In the genomic region with DNA sequence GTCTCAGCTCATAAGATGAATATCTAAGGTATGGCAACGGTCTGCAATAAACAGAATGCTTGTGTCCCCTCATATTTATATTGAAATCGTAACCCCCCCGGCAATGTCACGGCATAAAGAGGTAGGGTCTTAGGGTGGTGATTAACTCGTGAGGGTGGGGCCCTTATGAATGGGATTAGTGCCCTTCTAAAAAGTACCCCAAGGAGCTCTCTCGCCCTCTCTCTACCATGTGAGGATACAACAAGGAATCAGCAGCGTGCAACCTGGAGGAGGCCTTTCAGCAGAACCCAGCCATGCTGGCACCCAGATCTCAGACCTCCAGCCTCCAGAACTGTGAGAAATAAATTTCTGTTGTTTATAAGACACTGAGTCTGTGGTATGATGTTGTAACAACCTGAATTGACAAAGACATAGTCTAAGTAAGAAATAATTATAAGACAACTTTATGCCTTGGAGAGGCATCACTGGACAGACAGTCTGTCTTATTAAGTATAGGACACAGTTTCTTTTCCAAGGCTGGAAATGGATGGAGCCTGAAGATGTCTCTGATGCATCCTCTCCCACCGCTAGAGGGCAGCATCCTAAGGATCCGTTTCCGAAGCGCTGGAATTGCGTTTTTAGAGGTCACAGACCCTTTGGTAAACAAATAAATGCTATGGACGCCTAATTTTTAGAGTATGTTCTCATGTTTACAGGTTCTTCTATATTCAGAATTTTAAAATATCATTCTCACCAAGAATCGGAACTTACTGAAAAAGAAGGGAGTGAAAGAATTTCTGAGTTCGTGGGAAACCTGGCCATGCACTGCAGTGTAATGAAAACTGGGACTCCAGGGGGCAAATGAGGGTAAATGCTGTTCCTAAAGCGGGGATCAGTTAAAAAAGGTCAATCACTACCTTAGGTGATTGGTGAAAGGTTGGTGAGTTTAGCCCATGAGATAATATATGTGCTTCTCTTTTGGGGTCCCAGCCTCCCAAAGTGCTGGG, we compare ENCODE assay signal across 8 cellular contexts. TPM values are rescaled to one million over a fixed set of nuclear protein-coding genes. Genes with fewer than 3 reads are reported as not detected.
A peak's percentile ranks its signal among the peaks of the same experiment; 100 is the strongest.
DNase-seq lines count a peak whose midpoint lies in the region; ATAC-seq, FAIRE-seq and TF ChIP-seq lines count a peak whose summit lies in the region.

No MANE protein-coding gene starts in this region.

- intact Hi-C loops in PC-3 (cut with micrococcal nuclease): loop anchor here (2.0 kb wide), 1 partner anchor 79 kb away; no protein-coding TSS in a partner anchor
- intact Hi-C loops in kidney (cut with DNase I): no loop called here

- H4K20me1 ChIP-seq in PC-3 (ENCODE audit: low read length): no peaks in the 10 kb centered on the region

- H3K4me3 ChIP-seq in PC-3 (ENCODE audit: low read length): no peak overlapping the region
- H3K4me3 ChIP-seq in astrocyte of the spinal cord (ENCODE audit: low read depth, low read length): no peak overlapping the region
- H3K4me3 ChIP-seq in kidney (ENCODE audit: low read length in 2 of 2): no peak overlapping the region

- in situ Hi-C loops in astrocyte of the spinal cord (cut with HindIII; ENCODE audit: low sequenced_read_pairs): no loop called here

- TF ChIP-seq CTCF in PC-3 (conservative IDR thresholded peaks at IDR 0.05; ENCODE audit: low read depth, low read length) (peak; percentile 83), astrocyte of the spinal cord (IDR thresholded peaks at IDR 0.05; ENCODE audit: low read depth, low read length) (peak; percentile 87), kidney (IDR thresholded peaks at IDR 0.05; ENCODE audit: borderline replicate concordance, extremely low read depth, insufficient read depth) (peak; percentile 57)

- no TSS peak for BruUV-seq in PC-3 (replicated peaks; lab: Mats Ljungman, UMichigan)

- H3K36me3 ChIP-seq in PC-3 (ENCODE audit: low read depth, low read length): no peaks in the 10 kb centered on the region
- H3K36me3 ChIP-seq in kidney (ENCODE audit: control insufficient read depth in 1 of 2, insufficient read depth in 2 of 2, low read length in 2 of 2): no peaks in the 10 kb centered on the region

- no peaks in the 10 kb centered on the region for H3K9me2 ChIP-seq in PC-3 (replicated peaks; ENCODE audit: low read length)

- H3K9me3 ChIP-seq in PC-3 (ENCODE audit: low read length): no peaks in the 10 kb centered on the region
- H3K9me3 ChIP-seq in kidney (ENCODE audit: control insufficient read depth in 1 of 2, low read length in 2 of 2): no peaks in the 10 kb centered on the region

- FAIRE-seq in GM12892 (lab: Jason Lieb, UNC): peak; percentile 51
- no peak for FAIRE-seq in kidney (lab: Jason Lieb, UNC)

- H3K79me2 ChIP-seq in PC-3 (ENCODE audit: low read length): no peaks in the 10 kb centered on the region

- peaks cover 21% of the 10 kb centered on the region for H3K27me3 ChIP-seq in PC-3 (ENCODE audit: low read length)

- no peak overlapping the region for H3K4me2 ChIP-seq in PC-3 (ENCODE audit: low read length)

- POLR2A ChIA-PET in PC-3 (lab: Charles Lee; ENCODE audit: unreplicated experiment): no interaction called here

- DNase-seq in AG20443 (ENCODE audit: low spot score) (peak; percentile 41), GM12892 (ENCODE audit: insufficient read length) (no peak), PC-3 (peak; percentile 57), astrocyte of the spinal cord (ENCODE audit: low read depth, low spot score) (peak; percentile 29), kidney (no peak)
- DNase-seq in stimulated activated CD8-positive, alpha-beta memory T cell treated with anti-CD3 and anti-CD28 coated beads, Interleukin-12 subunit alpha, Interleukin-12 subunit beta, amount 100 ng/mL, for 1 hour (ENCODE audit: low read depth): peak; percentile 19

- H3F3A ChIP-seq in PC-3 (ENCODE audit: low read length, unreplicated experiment): no peaks in the 10 kb centered on the region

- H3K27ac ChIP-seq in PC-3 (ENCODE audit: low read length) (no peak overlapping the region), kidney (ENCODE audit: low read depth in 2 of 2, low read length in 2 of 2) (no peak overlapping the region)

- H3K4me1 ChIP-seq in PC-3 (ENCODE audit: insufficient read depth, low read length): no peaks in the 10 kb centered on the region
- H3K4me1 ChIP-seq in kidney (ENCODE audit: control insufficient read depth in 1 of 2, insufficient read depth in 1 of 2, low read depth in 1 of 2, low read length in 2 of 2): no peaks in the 10 kb centered on the region

- no peak for TF ChIP-seq POLR2A in GM12892 (IDR thresholded peaks at IDR 0.05; ENCODE audit: low read depth, low read length)

- no peak overlapping the region for H3K9ac ChIP-seq in PC-3 (ENCODE audit: low read length)
- no peak overlapping the region for H3K9ac ChIP-seq in kidney (ENCODE audit: low read length in 2 of 2)

- no peak for ATAC-seq in PC-3
- no peak for ATAC-seq in GM19328 (IDR thresholded peaks at IDR 0.05; ENCODE audit: unreplicated experiment)
- ATAC-seq in GM21825 (IDR thresholded peaks at IDR 0.05; ENCODE audit: unreplicated experiment): no peak

- CTCF ChIA-PET in PC-3 (lab: Charles Lee): no interaction called here

- H2AFZ ChIP-seq in PC-3 (ENCODE audit: low read length): no peak overlapping the region

RNA-seq across cellular contexts. Expression of gene LEUTX, which starts 13.3 kb away (rescaled TPM):
- not detected for polyA plus RNA-seq in GM12892 (2012; ENCODE audit: missing spikeins)
- total RNA-seq in PC-3 (2014; rRNA removed) (not detected in 2 replicates), kidney (not detected)
- polyA plus RNA-seq in kidney (ENCODE audit: insufficient read depth, low read depth, low replicate concordance): not detected

RNA-seq across cellular contexts. Expression of gene CLC, which starts 27.6 kb away (rescaled TPM):
- polyA plus RNA-seq in GM12892 (2012; ENCODE audit: missing spikeins): 1.7 TPM
- total RNA-seq in PC-3 (2014; rRNA removed) (not detected in 2 replicates), kidney (not detected)
- not detected for polyA plus RNA-seq in kidney (ENCODE audit: insufficient read depth, low read depth, low replicate concordance)

Comparison
In these comparisons a context has a peak if more than half of its experiments do, and no peak if none do; other contexts are left out.
1. DNase-seq: peak in AG20443 (single experiment), PC-3 (single experiment), astrocyte of the spinal cord (single experiment) and stimulated activated CD8-positive, alpha-beta memory T cell treated with anti-CD3 and anti-CD28 coated beads, Interleukin-12 subunit alpha, Interleukin-12 subunit beta, amount 100 ng/mL, for 1 hour (single experiment); none in GM12892 (single experiment) and kidney (single experiment).
2. Peak in every context shown above with its lines, with median percentiles within 50 percentile points of each other: CTCF ChIP-seq.